28 cellular contexts compared by ENCODE assay signal in genomic region chr13:37642201-37642600, GRCh38. TPM values are rescaled to one million over a fixed set of nuclear protein-coding genes. Genes with fewer than 3 reads are reported as not detected.
"Had no signal": no experiment of that assay in that cellular context is flagged by ENCODE, and none has a peak within 500 bp of the region (broad histone marks: within the 10 kb centered on the region; RNA-seq: fewer than 3 reads in every experiment).

No MANE protein-coding gene starts in this region.

- H3K27ac Mint-ChIP-seq: naive thymus-derived CD4-positive, alpha-beta T cell; natural killer cell treated with Interleukin-12 subunit alpha and Interleukin-12 subunit beta and Interleukin-15 and Interleukin-18, amount 100 ng/mL, for 72 hours; stimulated activated naive B cell treated with anti-CD40 and anti-IgM and Interleukin-4, amounts not matched to agents 10 μg/mL and 1 μg/mL and 100 μg/mL, for 72 hours had no signal

- H3K9ac ChIP-seq: parathyroid adenoma had no signal

- H3K27ac ChIP-seq: heart right ventricle, hepatocyte, left ventricle myocardium inferior, neutrophil, parathyroid adenoma, psoas muscle, right lobe of liver, suprapubic skin, thoracic aorta, tibial artery, upper lobe of right lung had no signal

- H3K4me3 Mint-ChIP-seq: naive thymus-derived CD4-positive, alpha-beta T cell; natural killer cell treated with Interleukin-12 subunit alpha and Interleukin-12 subunit beta and Interleukin-15 and Interleukin-18, amount 100 ng/mL, for 72 hours; neural crest cell; stimulated activated naive B cell treated with anti-CD40 and anti-IgM and Interleukin-4, amounts not matched to agents 10 μg/mL and 1 μg/mL and 100 μg/mL, for 72 hours had no signal

- H3K4me3 ChIP-seq: heart right ventricle, hepatocyte, left ventricle myocardium inferior, lung, mucosa of descending colon, psoas muscle, right lobe of liver, smooth muscle cell, suprapubic skin, thoracic aorta, tibial artery, upper lobe of right lung had no signal

- H3K27me3 Mint-ChIP-seq: naive thymus-derived CD4-positive, alpha-beta T cell; natural killer cell treated with Interleukin-12 subunit alpha and Interleukin-12 subunit beta and Interleukin-15 and Interleukin-18, amount 100 ng/mL, for 72 hours; stimulated activated naive B cell treated with anti-CD40 and anti-IgM and Interleukin-4, amounts not matched to agents 10 μg/mL and 1 μg/mL and 100 μg/mL, for 72 hours had no signal

- H3K4me1 ChIP-seq: left ventricle myocardium inferior, parathyroid adenoma, psoas muscle, right lobe of liver, suprapubic skin, tibial artery, upper lobe of right lung had no signal

- H3K4me2 ChIP-seq: hepatocyte, smooth muscle cell had no signal

- H3K36me3 ChIP-seq: heart right ventricle, left ventricle myocardium inferior, neutrophil, right lobe of liver, suprapubic skin, thoracic aorta, tibial artery, upper lobe of right lung had no signal

- H3K27me3 ChIP-seq: heart right ventricle, hepatocyte, neutrophil, right lobe of liver, suprapubic skin, tibial artery, upper lobe of right lung had no signal

- H3K79me2 ChIP-seq: hepatocyte, parathyroid adenoma had no signal

- FAIRE-seq: urothelium cell line had no signal

- H3K36me3 Mint-ChIP-seq: naive thymus-derived CD4-positive, alpha-beta T cell; natural killer cell treated with Interleukin-12 subunit alpha and Interleukin-12 subunit beta and Interleukin-15 and Interleukin-18, amount 100 ng/mL, for 72 hours; stimulated activated naive B cell treated with anti-CD40 and anti-IgM and Interleukin-4, amounts not matched to agents 10 μg/mL and 1 μg/mL and 100 μg/mL, for 72 hours had no signal

- H3K9me3 Mint-ChIP-seq: neural crest cell; stimulated activated naive B cell treated with anti-CD40 and anti-IgM and Interleukin-4, amounts not matched to agents 10 μg/mL and 1 μg/mL and 100 μg/mL, for 72 hours had no signal

- H3K4me1 Mint-ChIP-seq: naive thymus-derived CD4-positive, alpha-beta T cell; stimulated activated naive B cell treated with anti-CD40 and anti-IgM and Interleukin-4, amounts not matched to agents 10 μg/mL and 1 μg/mL and 100 μg/mL, for 72 hours had no signal

- DNase-seq: heart right ventricle; islet precursor cell; left colon; left ventricle myocardium inferior; midbrain; mucosa of descending colon; naive thymus-derived CD4-positive, alpha-beta T cell; occipital lobe; psoas muscle; right lobe of liver; stimulated activated CD4-positive, alpha-beta T cell treated with anti-CD3 and anti-CD28 coated beads, Interleukin-15, amount 100 ng/mL, for 24 hours; stimulated activated CD4-positive, alpha-beta T cell treated with anti-CD3 and anti-CD28 coated beads, Interleukin-2, amount 100 ng/mL, for 24 hours; stimulated activated CD4-positive, alpha-beta T cell treated with anti-CD3 and anti-CD28 coated beads, Interleukin-4, amount 100 ng/mL, for 1 hour; stimulated activated naive B cell treated with anti-CD40 and anti-IgM and Interleukin-4, amounts not matched to agents 10 μg/mL and 1 μg/mL and 100 μg/mL, for 72 hours; stimulated activated naive CD8-positive, alpha-beta T cell treated with anti-CD3 and anti-CD28 coated beads, Interleukin-15, Interleukin-2, amounts not matched to agents 100 U/mL and 50 U/mL, for 24 hours; tibial artery; trophoblast cell; upper lobe of right lung had no signal

RNA-seq across cellular contexts. Expression of gene POSTN, which starts 43.6 kb away (rescaled TPM):
- total RNA-seq: naive thymus-derived CD4-positive, alpha-beta T cell; natural killer cell treated with Interleukin-12 subunit alpha and Interleukin-12 subunit beta and Interleukin-15 and Interleukin-18, amount 100 ng/mL, for 72 hours had no signal
- polyA plus RNA-seq: naive thymus-derived CD4-positive, alpha-beta T cell had no signal
